In the genomic region with DNA sequence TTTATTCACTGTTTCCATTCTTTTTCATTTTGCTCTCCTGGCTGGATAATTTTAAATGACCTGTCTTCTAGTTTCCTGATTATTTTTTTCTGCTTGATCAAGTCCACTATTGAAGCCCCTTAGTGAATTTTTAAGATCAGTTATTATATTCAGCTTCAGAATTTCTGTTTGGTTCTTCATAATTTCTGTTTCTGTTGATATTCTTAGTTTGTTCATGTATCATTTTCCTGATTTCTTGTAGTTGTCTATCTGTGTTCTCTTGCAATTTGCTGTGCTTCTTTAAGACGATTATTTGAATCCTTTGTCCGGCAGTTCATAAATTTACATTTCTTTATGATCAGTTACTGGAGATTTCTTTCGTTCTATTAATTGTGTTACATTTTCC, we compare ENCODE assay signal across 1 cellular context.
TF ChIP-seq lines count a peak whose summit lies in the region.

No MANE protein-coding gene starts in this region.

TF ChIP-seq in GM23338, 12 proteins besides CTCF, POLR2A, EP300 and RAD21 (continued from another document):
- TF ChIP-seq ZNF462 (CRISPR knock-in tag; IDR thresholded peaks at IDR 0.05): no peak
